Comparison of ENCODE assay signal across 1 cellular context in genomic region chr17:43528319-43528987, GRCh38.
TF ChIP-seq lines count a peak whose summit lies in the region.

No MANE protein-coding gene starts in this region.

TF ChIP-seq in HepG2, 621 proteins besides CTCF, POLR2A, EP300 and RAD21 (continued from another document and continues in another):
- TF ChIP-seq, protein P1, sequence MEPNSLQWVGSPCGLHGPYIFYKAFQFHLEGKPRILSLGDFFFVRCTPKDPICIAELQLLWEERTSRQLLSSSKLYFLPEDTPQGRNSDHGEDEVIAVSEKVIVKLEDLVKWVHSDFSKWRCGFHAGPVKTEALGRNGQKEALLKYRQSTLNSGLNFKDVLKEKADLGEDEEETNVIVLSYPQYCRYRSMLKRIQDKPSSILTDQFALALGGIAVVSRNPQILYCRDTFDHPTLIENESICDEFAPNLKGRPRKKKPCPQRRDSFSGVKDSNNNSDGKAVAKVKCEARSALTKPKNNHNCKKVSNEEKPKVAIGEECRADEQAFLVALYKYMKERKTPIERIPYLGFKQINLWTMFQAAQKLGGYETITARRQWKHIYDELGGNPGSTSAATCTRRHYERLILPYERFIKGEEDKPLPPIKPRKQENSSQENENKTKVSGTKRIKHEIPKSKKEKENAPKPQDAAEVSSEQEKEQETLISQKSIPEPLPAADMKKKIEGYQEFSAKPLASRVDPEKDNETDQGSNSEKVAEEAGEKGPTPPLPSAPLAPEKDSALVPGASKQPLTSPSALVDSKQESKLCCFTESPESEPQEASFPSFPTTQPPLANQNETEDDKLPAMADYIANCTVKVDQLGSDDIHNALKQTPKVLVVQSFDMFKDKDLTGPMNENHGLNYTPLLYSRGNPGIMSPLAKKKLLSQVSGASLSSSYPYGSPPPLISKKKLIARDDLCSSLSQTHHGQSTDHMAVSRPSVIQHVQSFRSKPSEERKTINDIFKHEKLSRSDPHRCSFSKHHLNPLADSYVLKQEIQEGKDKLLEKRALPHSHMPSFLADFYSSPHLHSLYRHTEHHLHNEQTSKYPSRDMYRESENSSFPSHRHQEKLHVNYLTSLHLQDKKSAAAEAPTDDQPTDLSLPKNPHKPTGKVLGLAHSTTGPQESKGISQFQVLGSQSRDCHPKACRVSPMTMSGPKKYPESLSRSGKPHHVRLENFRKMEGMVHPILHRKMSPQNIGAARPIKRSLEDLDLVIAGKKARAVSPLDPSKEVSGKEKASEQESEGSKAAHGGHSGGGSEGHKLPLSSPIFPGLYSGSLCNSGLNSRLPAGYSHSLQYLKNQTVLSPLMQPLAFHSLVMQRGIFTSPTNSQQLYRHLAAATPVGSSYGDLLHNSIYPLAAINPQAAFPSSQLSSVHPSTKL (CRISPR knock-in tag; IDR thresholded peaks at IDR 0.05) = peak; percentile 76
- TF ChIP-seq, protein P2, sequence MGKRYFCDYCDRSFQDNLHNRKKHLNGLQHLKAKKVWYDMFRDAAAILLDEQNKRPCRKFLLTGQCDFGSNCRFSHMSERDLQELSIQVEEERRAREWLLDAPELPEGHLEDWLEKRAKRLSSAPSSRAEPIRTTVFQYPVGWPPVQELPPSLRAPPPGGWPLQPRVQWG (CRISPR knock-in tag; IDR thresholded peaks at IDR 0.05; ENCODE audit: borderline replicate concordance, low read depth) = no peak
- no peak; the same call in 1 of the 2 replicates for TF ChIP-seq ESRRA (CRISPR knock-in tag; IDR thresholded peaks at IDR 0.05; ENCODE audit: low read depth)
- TF ChIP-seq SRF (IDR thresholded peaks at IDR 0.05; ENCODE audit: low read depth, low read length) = peak; percentile 5; the same call in 1 of the 2 replicates
- TF ChIP-seq POLR2G (IDR thresholded peaks at IDR 0.05; ENCODE audit: low read depth, low read length) = peak; percentile 79
- no peak for TF ChIP-seq SP140L (CRISPR knock-in tag; IDR thresholded peaks at IDR 0.05; ENCODE audit: borderline replicate concordance)
- peak; percentile 57 for TF ChIP-seq ZNF264 (CRISPR knock-in tag; IDR thresholded peaks at IDR 0.05)
- TF ChIP-seq ZIK1 (CRISPR knock-in tag; IDR thresholded peaks at IDR 0.05; ENCODE audit: borderline replicate concordance, low read depth) = no peak
- no peak for TF ChIP-seq ZNF224 (CRISPR knock-in tag; IDR thresholded peaks at IDR 0.05)
- TF ChIP-seq ZNF629 (CRISPR knock-in tag; conservative IDR thresholded peaks at IDR 0.05) = no peak; the same call in 1 of the 2 replicates
- TF ChIP-seq PAF1 (CRISPR knock-in tag; IDR thresholded peaks at IDR 0.05) = peak; percentile 5; the same call in 1 of the 2 replicates
- TF ChIP-seq SMARCE1 (IDR thresholded peaks at IDR 0.05; ENCODE audit: borderline replicate concordance) = no peak
- TF ChIP-seq HINFP (CRISPR knock-in tag; IDR thresholded peaks at IDR 0.05; ENCODE audit: low read depth) = no peak
- TF ChIP-seq ZNF709 (CRISPR knock-in tag; IDR thresholded peaks at IDR 0.05) = 0 out of 2 replicates have a peak, but pooled peaks have one; percentile 42
- TF ChIP-seq KDM6A (CRISPR knock-in tag; IDR thresholded peaks at IDR 0.05; ENCODE audit: low read depth) = no peak
- no peak for TF ChIP-seq ZFP41 (CRISPR knock-in tag; IDR thresholded peaks at IDR 0.05; ENCODE audit: borderline replicate concordance)
- TF ChIP-seq ZNF331 (CRISPR knock-in tag; IDR thresholded peaks at IDR 0.05) = peak; percentile 78; the same call in 1 of the 2 replicates
- no peak; the same call in 1 of the 2 replicates for TF ChIP-seq SRY (CRISPR knock-in tag; IDR thresholded peaks at IDR 0.05)
- no peak for TF ChIP-seq CREB3 (CRISPR knock-in tag; IDR thresholded peaks at IDR 0.05)
- no peak; the same call in 1 of the 2 replicates for TF ChIP-seq SKIL (CRISPR knock-in tag; IDR thresholded peaks at IDR 0.05; ENCODE audit: borderline replicate concordance)
- TF ChIP-seq ATF7-NPFF (CRISPR knock-in tag; IDR thresholded peaks at IDR 0.05; ENCODE audit: low read depth) = 0 out of 2 replicates have a peak, but pooled peaks have one; percentile 19
- no peak for TF ChIP-seq TRIM22 (IDR thresholded peaks at IDR 0.05)
- 0 out of 2 replicates have a peak, but pooled peaks have one; percentile 7 for TF ChIP-seq HCFC1 (IDR thresholded peaks at IDR 0.05; ENCODE audit: low read depth, low read length)
- no peak for TF ChIP-seq CBFB (CRISPR knock-in tag; IDR thresholded peaks at IDR 0.05)
- TF ChIP-seq ZNF343 (CRISPR knock-in tag; IDR thresholded peaks at IDR 0.05) = no peak
- TF ChIP-seq ZNF441 (CRISPR knock-in tag; IDR thresholded peaks at IDR 0.05; ENCODE audit: borderline replicate concordance) = no peak; the same call in 1 of the 2 replicates
- TF ChIP-seq PITX1 (CRISPR knock-in tag; IDR thresholded peaks at IDR 0.05) = 0 out of 2 replicates have a peak, but pooled peaks have one; percentile 40
- TF ChIP-seq, protein P3, sequence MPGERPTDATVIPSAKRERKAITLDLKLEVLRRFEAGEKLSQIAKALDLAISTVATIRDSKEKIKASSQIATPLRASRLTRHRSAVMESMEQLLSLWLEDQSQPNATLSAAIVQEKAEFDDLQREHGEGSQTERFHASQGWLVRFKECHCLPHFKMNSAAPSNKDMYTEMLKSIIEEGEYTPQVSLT (CRISPR knock-in tag; IDR thresholded peaks at IDR 0.05; ENCODE audit: borderline replicate concordance, low read depth) = no peak
- TF ChIP-seq, protein P4, sequence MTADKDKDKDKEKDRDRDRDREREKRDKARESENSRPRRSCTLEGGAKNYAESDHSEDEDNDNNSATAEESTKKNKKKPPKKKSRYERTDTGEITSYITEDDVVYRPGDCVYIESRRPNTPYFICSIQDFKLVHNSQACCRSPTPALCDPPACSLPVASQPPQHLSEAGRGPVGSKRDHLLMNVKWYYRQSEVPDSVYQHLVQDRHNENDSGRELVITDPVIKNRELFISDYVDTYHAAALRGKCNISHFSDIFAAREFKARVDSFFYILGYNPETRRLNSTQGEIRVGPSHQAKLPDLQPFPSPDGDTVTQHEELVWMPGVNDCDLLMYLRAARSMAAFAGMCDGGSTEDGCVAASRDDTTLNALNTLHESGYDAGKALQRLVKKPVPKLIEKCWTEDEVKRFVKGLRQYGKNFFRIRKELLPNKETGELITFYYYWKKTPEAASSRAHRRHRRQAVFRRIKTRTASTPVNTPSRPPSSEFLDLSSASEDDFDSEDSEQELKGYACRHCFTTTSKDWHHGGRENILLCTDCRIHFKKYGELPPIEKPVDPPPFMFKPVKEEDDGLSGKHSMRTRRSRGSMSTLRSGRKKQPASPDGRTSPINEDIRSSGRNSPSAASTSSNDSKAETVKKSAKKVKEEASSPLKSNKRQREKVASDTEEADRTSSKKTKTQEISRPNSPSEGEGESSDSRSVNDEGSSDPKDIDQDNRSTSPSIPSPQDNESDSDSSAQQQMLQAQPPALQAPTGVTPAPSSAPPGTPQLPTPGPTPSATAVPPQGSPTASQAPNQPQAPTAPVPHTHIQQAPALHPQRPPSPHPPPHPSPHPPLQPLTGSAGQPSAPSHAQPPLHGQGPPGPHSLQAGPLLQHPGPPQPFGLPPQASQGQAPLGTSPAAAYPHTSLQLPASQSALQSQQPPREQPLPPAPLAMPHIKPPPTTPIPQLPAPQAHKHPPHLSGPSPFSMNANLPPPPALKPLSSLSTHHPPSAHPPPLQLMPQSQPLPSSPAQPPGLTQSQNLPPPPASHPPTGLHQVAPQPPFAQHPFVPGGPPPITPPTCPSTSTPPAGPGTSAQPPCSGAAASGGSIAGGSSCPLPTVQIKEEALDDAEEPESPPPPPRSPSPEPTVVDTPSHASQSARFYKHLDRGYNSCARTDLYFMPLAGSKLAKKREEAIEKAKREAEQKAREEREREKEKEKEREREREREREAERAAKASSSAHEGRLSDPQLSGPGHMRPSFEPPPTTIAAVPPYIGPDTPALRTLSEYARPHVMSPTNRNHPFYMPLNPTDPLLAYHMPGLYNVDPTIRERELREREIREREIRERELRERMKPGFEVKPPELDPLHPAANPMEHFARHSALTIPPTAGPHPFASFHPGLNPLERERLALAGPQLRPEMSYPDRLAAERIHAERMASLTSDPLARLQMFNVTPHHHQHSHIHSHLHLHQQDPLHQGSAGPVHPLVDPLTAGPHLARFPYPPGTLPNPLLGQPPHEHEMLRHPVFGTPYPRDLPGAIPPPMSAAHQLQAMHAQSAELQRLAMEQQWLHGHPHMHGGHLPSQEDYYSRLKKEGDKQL (CRISPR knock-in tag; IDR thresholded peaks at IDR 0.05; ENCODE audit: low read depth) = no peak
- TF ChIP-seq NR1H2 (CRISPR knock-in tag; IDR thresholded peaks at IDR 0.05; ENCODE audit: borderline replicate concordance, low read depth) = no peak
- TF ChIP-seq TBX3 (IDR thresholded peaks at IDR 0.05; ENCODE audit: borderline replicate concordance) = no peak
- TF ChIP-seq KLF11 (CRISPR knock-in tag; IDR thresholded peaks at IDR 0.05) = peak; percentile 59
- TF ChIP-seq ZBTB33 (CRISPR knock-in tag; IDR thresholded peaks at IDR 0.05) = no peak
- TF ChIP-seq ZNF432 (CRISPR knock-in tag; IDR thresholded peaks at IDR 0.05; ENCODE audit: borderline replicate concordance) = no peak
- TF ChIP-seq NR2C2 (CRISPR knock-in tag; IDR thresholded peaks at IDR 0.05; ENCODE audit: borderline replicate concordance) = peak; percentile 46
- TF ChIP-seq ZNF367 (CRISPR knock-in tag; IDR thresholded peaks at IDR 0.05; ENCODE audit: borderline replicate concordance) = no peak
- no peak for TF ChIP-seq SUZ12 (IDR thresholded peaks at IDR 0.05; ENCODE audit: low read depth, low read length)
- TF ChIP-seq TEF (CRISPR knock-in tag; IDR thresholded peaks at IDR 0.05) = no peak
- TF ChIP-seq, protein P5, sequence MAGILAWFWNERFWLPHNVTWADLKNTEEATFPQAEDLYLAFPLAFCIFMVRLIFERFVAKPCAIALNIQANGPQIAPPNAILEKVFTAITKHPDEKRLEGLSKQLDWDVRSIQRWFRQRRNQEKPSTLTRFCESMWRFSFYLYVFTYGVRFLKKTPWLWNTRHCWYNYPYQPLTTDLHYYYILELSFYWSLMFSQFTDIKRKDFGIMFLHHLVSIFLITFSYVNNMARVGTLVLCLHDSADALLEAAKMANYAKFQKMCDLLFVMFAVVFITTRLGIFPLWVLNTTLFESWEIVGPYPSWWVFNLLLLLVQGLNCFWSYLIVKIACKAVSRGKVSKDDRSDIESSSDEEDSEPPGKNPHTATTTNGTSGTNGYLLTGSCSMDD (CRISPR knock-in tag; IDR thresholded peaks at IDR 0.05) = no peak
- no peak for TF ChIP-seq THYN1 (CRISPR knock-in tag; IDR thresholded peaks at IDR 0.05; ENCODE audit: borderline replicate concordance, low read depth)
- TF ChIP-seq ZNF788 (CRISPR knock-in tag; IDR thresholded peaks at IDR 0.05; ENCODE audit: borderline replicate concordance) = peak; percentile 76; the same call in 1 of the 2 replicates
- TF ChIP-seq ZNF737 (CRISPR knock-in tag; IDR thresholded peaks at IDR 0.05; ENCODE audit: borderline replicate concordance) = no peak
